33 cellular contexts compared by ENCODE assay signal in genomic region chr7:64868469-64868868, GRCh38.
"Had no signal": no experiment of that assay in that cellular context is flagged by ENCODE, and none has a peak within 500 bp of the region (broad histone marks: within the 10 kb centered on the region; RNA-seq: fewer than 3 reads in every experiment).

No MANE protein-coding gene starts in this region.

- H3K4me2 ChIP-seq: SK-N-SH had no signal

- ATAC-seq: body of pancreas, gastroesophageal sphincter, left lobe of liver, right cardiac atrium had no signal

- H3K36me3 ChIP-seq: adrenal gland, cardiac muscle cell, colonic mucosa, gastroesophageal sphincter, tibial nerve had no signal

- FAIRE-seq: endothelial cell of umbilical vein, TTC549, urothelium cell line had no signal

- DNase-seq: activated CD4-positive, alpha-beta memory T cell treated with anti-CD3 and anti-CD28 coated beads for 36 hours; activated CD4-positive, alpha-beta T cell treated with anti-CD3 and anti-CD28 coated beads for 48 hours; activated naive CD4-positive, alpha-beta T cell treated with anti-CD3 and anti-CD28 coated beads for 36 hours; activated naive CD8-positive, alpha-beta T cell treated with anti-CD3 and anti-CD28 coated beads for 36 hours; activated T-cell treated with anti-CD3 and anti-CD28 coated beads, Interleukin-2, amount 50 U/mL, for 48 hours; body of pancreas; cerebellar nuclear complex; colonic mucosa; effector memory CD4-positive, alpha-beta T cell; hippocampal formation; kidney glomerular epithelial cell; naive B cell; nucleus accumbens; stimulated activated CD4-positive, alpha-beta T cell treated with anti-CD3 and anti-CD28 coated beads, Interleukin-15, amount 100 ng/mL, for 24 hours; stimulated activated CD4-positive, alpha-beta T cell treated with anti-CD3 and anti-CD28 coated beads, Interleukin-2, amount 100 ng/mL, for 24 hours; stimulated activated naive CD4-positive, alpha-beta T cell; SW 1271; T-helper 9 cell had no signal

- H3K4me3 ChIP-seq: adrenal gland, body of pancreas, cardiac muscle cell, colonic mucosa, dorsolateral prefrontal cortex, gastroesophageal sphincter, tibial nerve had no signal

- H3K9ac ChIP-seq: parathyroid adenoma, SK-N-SH had no signal

- H3K9me3 ChIP-seq: adrenal gland, colonic mucosa, gastroesophageal sphincter, SK-N-SH had no signal

- H3K36me3 Mint-ChIP-seq: activated CD4-positive, alpha-beta memory T cell treated with anti-CD3 and anti-CD28 coated beads for 36 hours; activated naive CD8-positive, alpha-beta T cell treated with anti-CD3 and anti-CD28 coated beads for 36 hours; naive B cell had no signal

- H3K79me2 ChIP-seq: parathyroid adenoma had no signal

- H3K4me1 Mint-ChIP-seq: activated naive CD8-positive, alpha-beta T cell treated with anti-CD3 and anti-CD28 coated beads for 36 hours; naive B cell had no signal

- H3K27me3 ChIP-seq: adrenal gland, body of pancreas, cardiac muscle cell, colonic mucosa, dorsolateral prefrontal cortex, gastroesophageal sphincter, tibial nerve had no signal

- H2AFZ ChIP-seq: parathyroid adenoma had no signal

- H3K4me3 Mint-ChIP-seq: activated CD4-positive, alpha-beta memory T cell treated with anti-CD3 and anti-CD28 coated beads for 36 hours; activated naive CD4-positive, alpha-beta T cell treated with anti-CD3 and anti-CD28 coated beads for 36 hours; activated naive CD8-positive, alpha-beta T cell treated with anti-CD3 and anti-CD28 coated beads for 36 hours; naive B cell; T-helper 1 cell treated with Interleukin-12 subunit alpha and Interleukin-12 subunit beta and Interleukin-4 antibody, amounts not matched to agents 30 μg/mL and 1 μg/mL, for 36 hours had no signal

- H3K4me1 ChIP-seq: adrenal gland, body of pancreas, colonic mucosa, gastroesophageal sphincter, parathyroid adenoma, tibial nerve had no signal

- H3K27ac ChIP-seq: adrenal gland, body of pancreas, cardiac muscle cell, colonic mucosa, dorsolateral prefrontal cortex, gastroesophageal sphincter, parathyroid adenoma, tibial nerve, VCaP had no signal

- H3K27me3 Mint-ChIP-seq: activated CD4-positive, alpha-beta memory T cell treated with anti-CD3 and anti-CD28 coated beads for 36 hours had no signal

- H3K27ac Mint-ChIP-seq: activated CD4-positive, alpha-beta memory T cell treated with anti-CD3 and anti-CD28 coated beads for 36 hours; activated naive CD4-positive, alpha-beta T cell treated with anti-CD3 and anti-CD28 coated beads for 36 hours; activated naive CD8-positive, alpha-beta T cell treated with anti-CD3 and anti-CD28 coated beads for 36 hours; activated T-helper 2 cell treated with anti-CD3 and anti-CD28 coated beads, Interferon-gamma antibody, Interleukin-2, Interleukin-4, amounts not matched to agents 10 μg/mL and 5 μg/mL and 100 μg/mL, durations not matched to agents 14 hours and 24 hours and 36 hours; T-helper 1 cell treated with Interleukin-12 subunit alpha and Interleukin-12 subunit beta and Interleukin-4 antibody, amounts not matched to agents 30 μg/mL and 1 μg/mL, for 36 hours had no signal
